13 cellular contexts compared by ENCODE assay signal in genomic region chr19:38870612-38871011, GRCh38. TPM values are rescaled to one million over a fixed set of nuclear protein-coding genes. Genes with fewer than 3 reads are reported as not detected.
DNase-seq lines count a peak whose midpoint lies in the region; ATAC-seq and TF ChIP-seq lines count a peak whose summit lies in the region.
"Had no signal": no experiment of that assay in that cellular context is flagged by ENCODE, and none has a peak within 500 bp of the region (broad histone marks: within the 10 kb centered on the region; RNA-seq: fewer than 3 reads in every experiment).

No MANE protein-coding gene starts in this region.

- intact Hi-C loops in right cardiac atrium (cut with DNase I): no loop called here
- intact Hi-C loops in cardiac septum (cut with DNase I): no loop called here
- intact Hi-C loops in activated B cell treated with CpG ODN at 0.5 μM for 24 hours (cut with micrococcal nuclease): loop anchor here (1.0 kb wide), 1 partner anchor 8 kb away; the partner anchor contains the start of gene RINL

- peaks cover 35% of the 10 kb centered on the region for H3K36me3 Mint-ChIP-seq in activated B cell treated with CpG ODN at 0.5 μM for 24 hours (ENCODE audit: low read depth)

- H3K27me3 ChIP-seq in right cardiac atrium (ENCODE audit: control insufficient read depth, insufficient read depth): no peaks in the 10 kb centered on the region
- no peaks in the 10 kb centered on the region for H3K27me3 ChIP-seq in thymus (ENCODE audit: control insufficient read depth, insufficient read depth)
- H3K27me3 ChIP-seq: adrenal gland, gastroesophageal sphincter, pancreas had no signal

- DNase-seq in right cardiac atrium (no peak), cardiac septum (ENCODE audit: low spot score) (no peak), activated B cell treated with CpG ODN at 0.5 μM for 24 hours (no peak), iPS-NIHi7 (ENCODE audit: extremely low spot score) (peak; percentile 11), SIG-M5 treated with dmso at 0.1 percent for 504 hours (lab: John Stamatoyannopoulos, UW; ENCODE audit: unreplicated experiment) (no peak)
- DNase-seq in activated CD4-positive, CD25-positive, alpha-beta regulatory T cell (lab: John Stamatoyannopoulos, UW): no peak
- DNase-seq: NCI-H524 had no signal

- peak overlapping the region; percentile 71 for H3K27ac Mint-ChIP-seq in activated B cell treated with CpG ODN at 0.5 μM for 24 hours

- H3K4me3 Mint-ChIP-seq in activated B cell treated with CpG ODN at 0.5 μM for 24 hours: peak overlapping the region; percentile 92

- H3K4me1 ChIP-seq in right cardiac atrium (ENCODE audit: control insufficient read depth, insufficient read depth, low read length) (peaks cover 2% of the 10 kb centered on the region), thymus (ENCODE audit: control insufficient read depth, insufficient read depth, low read length) (peaks cover 15% of the 10 kb centered on the region)

- no peaks in the 10 kb centered on the region for H3K27me3 Mint-ChIP-seq in activated B cell treated with CpG ODN at 0.5 μM for 24 hours

- ATAC-seq in right cardiac atrium (peak; percentile 3 to 17), activated B cell treated with CpG ODN at 0.5 μM for 24 hours (ENCODE audit: low read depth) (no peak), HG02840 (IDR thresholded peaks at IDR 0.05; ENCODE audit: low FRiP score, unreplicated experiment) (no peak)

- POLR2A ChIA-PET in activated B cell treated with CpG ODN at 0.5 μM for 24 hours (lab: Charles Lee): interaction anchor here (0.5 to 3.6 kb wide), 8 partner anchors 8 to 907 kb away, joined by 3 to 188 read pairs (median 29); partner anchors contain the start of genes ECH1, HNRNPL and RINL

- CTCF ChIA-PET in activated B cell treated with CpG ODN at 0.5 μM for 24 hours (lab: Charles Lee): interaction anchor here (0.6 to 3.8 kb wide), 6 partner anchors 13 to 57 kb away, joined by 3 to 35 read pairs (median 14); partner anchors contain the start of gene HNRNPL

- no peaks in the 10 kb centered on the region for H3K9me3 ChIP-seq in right cardiac atrium (ENCODE audit: control insufficient read depth, low read length)
- H3K9me3 ChIP-seq in thymus (ENCODE audit: control insufficient read depth): no peaks in the 10 kb centered on the region
- H3K9me3 ChIP-seq: adrenal gland, gastroesophageal sphincter, pancreas had no signal

- H3K4me1 Mint-ChIP-seq in activated B cell treated with CpG ODN at 0.5 μM for 24 hours: peaks cover 51% of the 10 kb centered on the region

- H3K36me3 ChIP-seq in thymus (ENCODE audit: control insufficient read depth, insufficient read depth): no peaks in the 10 kb centered on the region
- H3K36me3 ChIP-seq: adrenal gland, gastroesophageal sphincter, pancreas had no signal

- no peak for TF ChIP-seq CTCF in activated B cell treated with CpG ODN at 0.5 μM for 24 hours (IDR thresholded peaks at IDR 0.05)

- WGBS in right cardiac atrium: 82% methylated on average over 19 of the region's 19 CpGs
- WGBS in thymus: 97% methylated on average over 19 of the region's 19 CpGs

- no peaks in the 10 kb centered on the region for H3K9me3 Mint-ChIP-seq in activated B cell treated with CpG ODN at 0.5 μM for 24 hours

- H3K4me3 ChIP-seq in right cardiac atrium (ENCODE audit: low read length) (no peak overlapping the region), thymus (ENCODE audit: low read length) (peak overlapping the region; percentile 55)

- no peak overlapping the region for H3K27ac ChIP-seq in right cardiac atrium (ENCODE audit: low read length)
- no peak overlapping the region for H3K27ac ChIP-seq in thymus (ENCODE audit: low read depth)
- H3K27ac ChIP-seq: adrenal gland, C4-2B, pancreas had no signal

RNA-seq across cellular contexts. Expression of gene RINL, which starts 7.5 kb away (rescaled TPM):
- total RNA-seq in right cardiac atrium: 1 to 10 TPM; 3.1 to 4.6 (median 3.5) TPM
- 7.2 TPM for polyA plus RNA-seq in right cardiac atrium
- total RNA-seq in cardiac septum: 2.0 TPM
- 53.5 and 65.0 TPM in 2 replicates for total RNA-seq in activated B cell treated with CpG ODN at 0.5 μM for 24 hours
- polyA plus RNA-seq in thymus: 38.2 TPM

RNA-seq across cellular contexts. Expression of gene HNRNPL, which starts 20.8 kb away (rescaled TPM):
- total RNA-seq in right cardiac atrium (100 to 1,000 TPM; 146 to 206 (median 178) TPM), cardiac septum (136 TPM), activated B cell treated with CpG ODN at 0.5 μM for 24 hours (528 and 546 TPM in 2 replicates)
- polyA plus RNA-seq in right cardiac atrium (131 TPM), thymus (198 TPM)

RNA-seq across cellular contexts. Expression of gene SIRT2, which starts 28.8 kb away (rescaled TPM):
- 10 to 100 TPM; 57.6 to 75.9 (median 60.3) TPM for total RNA-seq in right cardiac atrium
- 96.5 TPM for polyA plus RNA-seq in right cardiac atrium
- 49.6 TPM for total RNA-seq in cardiac septum
- 28.4 and 32.7 TPM in 2 replicates for total RNA-seq in activated B cell treated with CpG ODN at 0.5 μM for 24 hours
- 38.3 TPM for polyA plus RNA-seq in thymus

RNA-seq across cellular contexts. Expression of gene NFKBIB, which starts 29.2 kb away (rescaled TPM):
- total RNA-seq in right cardiac atrium (10 to 100 TPM; 16.0 to 20.6 (median 18.6) TPM), cardiac septum (22.0 TPM), activated B cell treated with CpG ODN at 0.5 μM for 24 hours (45.5 and 49.5 TPM in 2 replicates)
- polyA plus RNA-seq in right cardiac atrium (28.9 TPM), thymus (23.6 TPM)

RNA-seq across cellular contexts. Expression of gene ECH1, which starts 39.0 kb away (rescaled TPM):
- total RNA-seq in right cardiac atrium: 100 to 1,000 TPM; 403 to 585 (median 523) TPM
- polyA plus RNA-seq in right cardiac atrium: 1,015 TPM
- total RNA-seq in cardiac septum: 377 TPM
- total RNA-seq in activated B cell treated with CpG ODN at 0.5 μM for 24 hours: 152 and 164 TPM in 2 replicates
- polyA plus RNA-seq in thymus: 178 TPM

Comparison
In these comparisons a context has a peak if more than half of its experiments do, and no peak if none do; other contexts are left out.
1. ATAC-seq: peak in right cardiac atrium (2 of 2); none in activated B cell treated with CpG ODN at 0.5 μM for 24 hours (single experiment) and HG02840 (single experiment).